9 cellular contexts compared by ENCODE assay signal in the genomic region with DNA sequence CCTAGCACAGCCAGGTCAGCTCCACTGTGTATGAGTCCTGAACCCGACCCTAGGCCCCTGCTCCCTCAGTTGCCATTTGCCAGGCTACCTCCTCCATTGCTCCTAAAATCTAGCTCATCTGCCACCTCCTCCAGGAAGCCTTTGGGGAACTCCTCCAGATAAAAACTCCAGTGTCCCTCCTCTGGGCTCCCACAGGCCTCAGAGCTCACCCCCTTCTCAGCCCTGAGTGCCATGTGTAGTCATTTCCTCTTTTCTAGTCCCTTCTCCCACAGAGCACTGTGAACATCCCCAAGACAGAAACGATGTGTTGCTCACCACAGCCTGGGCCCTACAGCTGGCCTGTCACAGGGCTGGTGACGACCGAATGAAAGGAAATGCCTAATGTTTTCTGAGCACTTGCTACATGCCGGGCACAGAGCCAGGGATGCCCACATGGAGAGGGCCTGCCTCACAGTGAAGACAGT.
A peak's percentile ranks its signal among the peaks of the same experiment; 100 is the strongest.
DNase-seq lines count a peak whose midpoint lies in the region; ATAC-seq and TF ChIP-seq lines count a peak whose summit lies in the region.
"Had no signal": no experiment of that assay in that cellular context is flagged by ENCODE, and none has a peak within 500 bp of the region (broad histone marks: within the 10 kb centered on the region; RNA-seq: fewer than 3 reads in every experiment).

No MANE protein-coding gene starts in this region.

- CTCF ChIA-PET in T-cell (lab: Charles Lee), result interaction anchor here (0.5 to 1.7 kb wide), 6 partner anchors 15 to 439 kb away, joined by 3 to 11 read pairs (median 5); partner anchors contain the start of gene RPL32 (in 1 of the 2)

- H3K4me1 Mint-ChIP-seq in T-cell, result peaks cover 81 to 90% (median 84%) of the 10 kb centered on the region in 3 donors

- peaks cover 90 to 98% of the 10 kb centered on the region in 2 experiments for H3K4me1 ChIP-seq in neutrophil (ENCODE audit: control insufficient read depth in 1 of 2, insufficient read depth in 1 of 2, low read depth in 1 of 2, low read length in 1 of 2)

- H3K4me3 Mint-ChIP-seq in T-cell, result peak overlapping the region; percentile 62 to 89 (median 64)

- ATAC-seq in HG03175 (IDR thresholded peaks at IDR 0.05; ENCODE audit: unreplicated experiment), result peak; percentile 32
- no peak for ATAC-seq in T-cell (replicated peaks in 1 of 4)

- TF ChIP-seq CTCF in coronary artery (IDR thresholded peaks at IDR 0.05), result no peak
- peak; percentile 42 for TF ChIP-seq CTCF in neutrophil (IDR thresholded peaks at IDR 0.05)

- H3K27ac Mint-ChIP-seq in T-cell, result peak overlapping the region; percentile 99

- H3K9me3 ChIP-seq in neutrophil (no peaks in the 10 kb centered on the region), MG63 (no peaks in the 10 kb centered on the region)

- H3K9me3 Mint-ChIP-seq in T-cell, result no peaks in the 10 kb centered on the region

- H3K36me3 Mint-ChIP-seq in T-cell, result peaks cover 8% of the 10 kb centered on the region

- peak; percentile 64 for DNase-seq in activated naive CD4-positive, alpha-beta T cell treated with Interleukin-2 at 50 U/mL for 16 hours
- DNase-seq in activated naive CD4-positive, alpha-beta T cell (lab: John Stamatoyannopoulos, UW), result no peak
- DNase-seq in T-cell (peak in 26 of 34 experiments; percentile 23 to 63 (median 36)), coronary artery (ENCODE audit: low spot score) (no peak), NCI-H446 (lab: John Stamatoyannopoulos, UW) (no peak), MG63 (no peak)

- H3K27me3 ChIP-seq in neutrophil (no peaks in the 10 kb centered on the region), MG63 (no peaks in the 10 kb centered on the region)

- H3K36me3 ChIP-seq in neutrophil, result peaks cover 35% of the 10 kb centered on the region
- H3K36me3 ChIP-seq in MG63, result no peaks in the 10 kb centered on the region

- peak overlapping the region; percentile 17 to 86 for H3K27ac ChIP-seq in coronary artery
- H3K27ac ChIP-seq in neutrophil, result peak overlapping the region; percentile 98
- H3K27ac ChIP-seq: C4-2B had no signal

- H3K4me3 ChIP-seq in coronary artery (no peak overlapping the region), neutrophil (ENCODE audit: low read depth in 1 of 2, low read length in 1 of 2) (peak overlapping the region; percentile 88 to 94), MG63 (no peak overlapping the region)

- POLR2A ChIA-PET in T-cell (lab: Charles Lee), result interaction anchor here (0.6 to 1.4 kb wide), 5 partner anchors 13 to 1498 kb away, joined by 3 to 5 read pairs (median 3); no protein-coding TSS in a partner anchor

- H3K27me3 Mint-ChIP-seq in T-cell, result no peaks in the 10 kb centered on the region

Comparison
In these comparisons a context has a peak if more than half of its experiments do, and no peak if none do; other contexts are left out.
1. DNase-seq: peak in activated naive CD4-positive, alpha-beta T cell treated with Interleukin-2 at 50 U/mL for 16 hours (single experiment) and T-cell (26 of 34); none in activated naive CD4-positive, alpha-beta T cell (0 of 4), coronary artery (single experiment), NCI-H446 (0 of 2) and MG63 (single experiment).
2. H3K4me3 ChIP-seq: peak in neutrophil (2 of 2); none in coronary artery (single experiment) and MG63 (single experiment).